ENCODE assay signal across 12 cellular contexts in genomic region chr14:22483863-22484593, GRCh38.
DNase-seq lines count a peak whose midpoint lies in the region; ATAC-seq, FAIRE-seq and TF ChIP-seq lines count a peak whose summit lies in the region.
"Had no signal": no experiment of that assay in that cellular context is flagged by ENCODE, and none has a peak within 500 bp of the region (broad histone marks: within the 10 kb centered on the region; RNA-seq: fewer than 3 reads in every experiment).

No MANE protein-coding gene starts in this region.

- ATAC-seq in GM23338 (no peak), WTC11 (no peak), HG03439 (IDR thresholded peaks at IDR 0.05; ENCODE audit: unreplicated experiment) (no peak)
- ATAC-seq in activated naive CD4-positive, alpha-beta T cell treated with anti-CD3 and anti-CD28 coated beads, Interleukin-2, amount 50 U/mL, for 72 hours, result peak in 1 of 2 donors; percentile 15

- H3K27ac ChIP-seq in CD4-positive, alpha-beta memory T cell (ENCODE audit: low read depth, low read length), result peak overlapping the region; percentile 35
- H3K27ac ChIP-seq in GM23338 (ENCODE audit: low read depth), result no peak overlapping the region

- no peaks in the 10 kb centered on the region for H3K9me3 Mint-ChIP-seq in CD4-positive, alpha-beta memory T cell
- H3K9me3 Mint-ChIP-seq in GM23338 (no peaks in the 10 kb centered on the region), WTC11 (no peaks in the 10 kb centered on the region)
- no peaks in the 10 kb centered on the region for H3K9me3 Mint-ChIP-seq in activated naive CD4-positive, alpha-beta T cell treated with anti-CD3 and anti-CD28 coated beads, Interleukin-2, amount 50 U/mL, for 72 hours

- no peak for FAIRE-seq in RCC 7860 (lab: Jason Lieb, UNC)

- H3K4me2 ChIP-seq in GM23338, result no peak overlapping the region

- no peaks in the 10 kb centered on the region for H3F3A ChIP-seq in GM23338 (replicated peaks; ENCODE audit: low read depth)

- H3K4me1 ChIP-seq in CD4-positive, alpha-beta memory T cell (ENCODE audit: insufficient read depth, low read length), result no peaks in the 10 kb centered on the region
- peaks cover 28% of the 10 kb centered on the region for H3K4me1 ChIP-seq in GM23338 (ENCODE audit: insufficient read depth)
- H3K4me1 ChIP-seq in mononuclear cell (ENCODE audit: insufficient read depth, low read length), result peaks cover 39% of the 10 kb centered on the region

- no peaks in the 10 kb centered on the region for H3K27me3 Mint-ChIP-seq in CD4-positive, alpha-beta memory T cell
- peaks cover 3% of the 10 kb centered on the region for H3K27me3 Mint-ChIP-seq in GM23338 (ENCODE audit: insufficient read depth, low read depth, poor library complexity)
- no peaks in the 10 kb centered on the region; the same call in 1 of the 2 replicates for H3K27me3 Mint-ChIP-seq in WTC11 (ENCODE audit: low read depth)

- intact Hi-C loops in CD4-positive, alpha-beta memory T cell (cut with micrococcal nuclease), result no loop called here

- no peaks in the 10 kb centered on the region for H3K79me2 ChIP-seq in GM23338 (replicated peaks; ENCODE audit: insufficient read depth)

- peaks cover 0 to 15% (median 3%) of the 10 kb centered on the region in 4 donors for H3K4me1 Mint-ChIP-seq in CD4-positive, alpha-beta memory T cell
- peaks cover 52% of the 10 kb centered on the region for H3K4me1 Mint-ChIP-seq in GM23338
- H3K4me1 Mint-ChIP-seq in WTC11, result peaks cover 44% of the 10 kb centered on the region

- peak overlapping the region; percentile 42 to 100 (median 84) for H3K27ac Mint-ChIP-seq in CD4-positive, alpha-beta memory T cell
- H3K27ac Mint-ChIP-seq in GM23338 (0 out of 2 replicates have a peak overlapping the region, but pooled peaks have one; percentile 14), WTC11 (no peak overlapping the region)
- H3K27ac Mint-ChIP-seq in activated naive CD4-positive, alpha-beta T cell treated with anti-CD3 and anti-CD28 coated beads, Interleukin-2, amount 50 U/mL, for 72 hours, result peak overlapping the region; percentile 75 to 97

- H3K9me2 ChIP-seq in GM23338 (ENCODE audit: insufficient read depth), result no peaks in the 10 kb centered on the region

- no peaks in the 10 kb centered on the region for H4K20me1 ChIP-seq in GM23338 (replicated peaks; ENCODE audit: insufficient read depth)

- CTCF ChIA-PET in CD4-positive, alpha-beta memory T cell (lab: Charles Lee; ENCODE audit: partially characterized antibody), result no interaction called here
- CTCF ChIA-PET in WTC11 (lab: Charles Lee), result interaction anchor here (0.6 to 4.2 kb wide), 2 partner anchors 12 to 173 kb away, joined by 3 to 15 read pairs; no protein-coding TSS in a partner anchor

- no peaks in the 10 kb centered on the region for H3K36me3 ChIP-seq in CD4-positive, alpha-beta memory T cell (ENCODE audit: insufficient read depth, low read length)
- no peaks in the 10 kb centered on the region for H3K36me3 ChIP-seq in GM23338 (ENCODE audit: insufficient read depth)
- H3K36me3 ChIP-seq: tibial artery had no signal

- POLR2A ChIA-PET in CD4-positive, alpha-beta memory T cell (lab: Charles Lee; ENCODE audit: partially characterized antibody), result interaction anchor here (0.9 to 42.8 kb wide), 7 partner anchors 23 to 542 kb away, joined by 3 to 1528 read pairs (median 3); no protein-coding TSS in a partner anchor
- POLR2A ChIA-PET in WTC11 (lab: Charles Lee), result no interaction called here

- H3K9me3 ChIP-seq in CD4-positive, alpha-beta memory T cell (ENCODE audit: control insufficient read depth in 1 of 2, low read length in 2 of 2), result no peaks in the 10 kb centered on the region
- no peaks in the 10 kb centered on the region for H3K9me3 ChIP-seq in mononuclear cell (ENCODE audit: low read depth, low read length)
- H3K9me3 ChIP-seq: Caco-2, tibial artery had no signal

- no peaks in the 10 kb centered on the region for H3K27me3 ChIP-seq in CD4-positive, alpha-beta memory T cell (ENCODE audit: insufficient read depth, low read length)
- H3K27me3 ChIP-seq in GM23338 (ENCODE audit: insufficient read depth), result no peaks in the 10 kb centered on the region
- H3K27me3 ChIP-seq in mononuclear cell (ENCODE audit: insufficient read depth, low read length), result no peaks in the 10 kb centered on the region
- H3K27me3 ChIP-seq: tibial artery had no signal

- H2AFZ ChIP-seq in GM23338, result no peak overlapping the region

- H3K4me3 ChIP-seq in CD4-positive, alpha-beta memory T cell (ENCODE audit: low read length in 2 of 2), result no peak overlapping the region
- H3K4me3 ChIP-seq in GM23338, result no peak overlapping the region
- peak overlapping the region; percentile 20 for H3K4me3 ChIP-seq in mononuclear cell (ENCODE audit: low read length)
- H3K4me3 ChIP-seq: tibial artery had no signal

- H3K36me3 Mint-ChIP-seq in CD4-positive, alpha-beta memory T cell, result peaks cover 14 to 22% of the 10 kb centered on the region in 2 donors
- no peaks in the 10 kb centered on the region for H3K36me3 Mint-ChIP-seq in GM23338 (ENCODE audit: low read depth)
- H3K36me3 Mint-ChIP-seq in activated naive CD4-positive, alpha-beta T cell treated with anti-CD3 and anti-CD28 coated beads, Interleukin-2, amount 50 U/mL, for 72 hours, result peaks cover 6 to 21% of the 10 kb centered on the region in 2 donors
- H3K36me3 Mint-ChIP-seq in WTC11, result no peaks in the 10 kb centered on the region

- peak overlapping the region; percentile 81 to 91 (median 84) for H3K4me3 Mint-ChIP-seq in CD4-positive, alpha-beta memory T cell
- H3K4me3 Mint-ChIP-seq in GM23338 (no peak overlapping the region), WTC11 (no peak overlapping the region)

- no peak for DNase-seq in CD4-positive, alpha-beta memory T cell
- DNase-seq in GM23338 (ENCODE audit: low spot score) (no peak), WTC11 (ENCODE audit: low spot score) (no peak), RCC 7860 (ENCODE audit: low spot score) (no peak)
- DNase-seq in activated naive CD4-positive, alpha-beta T cell treated with anti-CD3 and anti-CD28 coated beads, Interleukin-2, amount 50 U/mL, for 72 hours (ENCODE audit: low spot score in 2 of 2), result no peak
- DNase-seq in stimulated activated CD4-positive, alpha-beta T cell treated with anti-CD3 and anti-CD28 coated beads, Interleukin-4, amount 100 ng/mL, for 1 hour, result no peak
- DNase-seq: Caco-2, glutamatergic neuron, NCI-H1417 treated with DMSO at 0.1 percent for 48 hours, tibial artery had no signal

- TF ChIP-seq CTCF in GM23338 (conservative IDR thresholded peaks at IDR 0.05; ENCODE audit: low read depth in 2 of 2) (no peak), WTC11 (IDR thresholded peaks at IDR 0.05) (no peak)

TF ChIP-seq in GM23338, 12 proteins besides CTCF, POLR2A, EP300 and RAD21 (continues in another document):
- TF ChIP-seq ZNF331 (CRISPR knock-in tag; IDR thresholded peaks at IDR 0.05; ENCODE audit: low read depth), result no peak
- no peak for TF ChIP-seq EZH2 (IDR thresholded peaks at IDR 0.05; ENCODE audit: low read depth, unreplicated experiment)
- TF ChIP-seq CREB1 (CRISPR knock-in tag; IDR thresholded peaks at IDR 0.05; ENCODE audit: low read depth), result no peak

TF ChIP-seq in WTC11, 78 proteins besides CTCF, POLR2A, EP300 and RAD21:
- TF ChIP-seq JUN (CRISPR knock-in tag; IDR thresholded peaks at IDR 0.05) (no peak), PREB (CRISPR knock-in tag; IDR thresholded peaks at IDR 0.05; ENCODE audit: borderline replicate concordance) (no peak), FOXP4 (CRISPR knock-in tag; IDR thresholded peaks at IDR 0.05) (no peak), E2F1 (CRISPR knock-in tag; IDR thresholded peaks at IDR 0.05) (no peak), ZNF423 (CRISPR knock-in tag; IDR thresholded peaks at IDR 0.05) (no peak)

Comparison
In these comparisons a context has a peak if more than half of its experiments do, and no peak if none do; other contexts are left out.
1. H3K4me3 Mint-ChIP-seq: peak in CD4-positive, alpha-beta memory T cell (8 of 8); none in GM23338 (single experiment) and WTC11 (single experiment).